ENCODE assay signal across 15 cellular contexts in the genomic region with DNA sequence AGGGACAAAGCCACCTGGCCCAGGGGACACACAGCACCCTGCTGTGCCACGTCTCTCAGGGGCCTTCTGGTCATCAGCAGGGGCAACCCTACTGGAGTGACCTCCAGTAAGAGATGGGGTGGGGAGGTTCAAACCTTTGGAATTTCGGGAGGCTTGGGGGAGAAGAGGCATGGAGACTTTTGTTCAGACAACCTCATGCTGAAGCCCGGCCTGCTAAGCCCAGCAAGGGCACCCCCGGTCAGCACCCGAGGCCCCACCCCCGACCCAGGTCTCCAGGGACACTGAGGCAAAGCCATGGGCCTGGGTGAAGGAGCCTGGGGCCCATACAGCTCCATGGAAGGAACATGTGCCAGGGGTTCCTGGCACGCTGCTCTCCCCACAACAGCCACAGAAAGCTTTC. TPM values are rescaled to one million over a fixed set of nuclear protein-coding genes. Genes with fewer than 3 reads are reported as not detected.
DNase-seq lines count a peak whose midpoint lies in the region; ATAC-seq and TF ChIP-seq lines count a peak whose summit lies in the region.
"Had no signal": no experiment of that assay in that cellular context is flagged by ENCODE, and none has a peak within 500 bp of the region (broad histone marks: within the 10 kb centered on the region; RNA-seq: fewer than 3 reads in every experiment).

No MANE protein-coding gene starts in this region.

- TF ChIP-seq POLR2A in body of pancreas (IDR thresholded peaks at IDR 0.05), result no peak

- H3K9me3 ChIP-seq in left ventricle myocardium inferior (replicated peaks), result no peaks in the 10 kb centered on the region
- H3K9me3 ChIP-seq in right atrium auricular region, result no peaks in the 10 kb centered on the region
- H3K9me3 ChIP-seq in body of pancreas, result no peaks in the 10 kb centered on the region
- H3K9me3 ChIP-seq: Caco-2 had no signal

- H3K4me3 ChIP-seq in left ventricle myocardium inferior (no peak overlapping the region), right atrium auricular region (no peak overlapping the region), body of pancreas (no peak overlapping the region)
- H3K4me3 ChIP-seq: GM23248 had no signal

- BruUV-seq in Calu3 (replicated peaks; lab: Mats Ljungman, UMichigan), result no TSS peak

- H3K4me1 ChIP-seq in left ventricle myocardium inferior, result peaks cover 21% of the 10 kb centered on the region
- H3K4me1 ChIP-seq in right atrium auricular region, result peaks cover 0 to 15% of the 10 kb centered on the region in 2 donors
- H3K4me1 ChIP-seq in body of pancreas, result no peaks in the 10 kb centered on the region
- H3K4me1 ChIP-seq: Caco-2 had no signal

- peak; percentile 3 for DNase-seq in left ventricle myocardium inferior
- no peak for DNase-seq in right atrium auricular region (ENCODE audit: low spot score)
- no peak for DNase-seq in body of pancreas
- DNase-seq in Calu3, result no peak
- DNase-seq in activated effector memory CD4-positive, alpha-beta T cell treated with Interleukin-2 at 50 U/mL for 16 hours, result no peak
- no peak for DNase-seq in activated CD4-positive, alpha-beta T cell treated with anti-CD3 and anti-CD28 coated beads for 1 hour
- DNase-seq: ACHN; Caco-2; CD8-positive, alpha-beta memory T cell; DMS53; GF-D8; GM23248 had no signal

- ATAC-seq in body of pancreas, result peak; percentile 13

- H3K4me1 Mint-ChIP-seq in Calu3 (ENCODE audit: low read depth, unreplicated experiment), result peaks cover 6% of the 10 kb centered on the region

- H3K4me3 Mint-ChIP-seq in Calu3 (ENCODE audit: low read depth, unreplicated experiment), result no peak overlapping the region
- H3K4me3 Mint-ChIP-seq: B cell; CD8-positive, alpha-beta memory T cell had no signal

- H3K36me3 Mint-ChIP-seq in Calu3 (ENCODE audit: insufficient read depth, unreplicated experiment), result peaks cover 66% of the 10 kb centered on the region

- CTCF ChIA-PET in Calu3 (lab: Charles Lee), result no interaction called here

- TF ChIP-seq CTCF in left ventricle myocardium inferior (IDR thresholded peaks at IDR 0.05; ENCODE audit: borderline replicate concordance) (no peak), right atrium auricular region (IDR thresholded peaks at IDR 0.05) (no peak), C4-2B (conservative IDR thresholded peaks at IDR 0.05) (no peak), body of pancreas (IDR thresholded peaks at IDR 0.05) (no peak), Calu3 (IDR thresholded peaks at IDR 0.05; ENCODE audit: unreplicated experiment) (no peak)

- H3K9me3 Mint-ChIP-seq in Calu3 (ENCODE audit: low read depth, unreplicated experiment), result peaks cover 3% of the 10 kb centered on the region
- H3K9me3 Mint-ChIP-seq: CD8-positive, alpha-beta memory T cell had no signal

- H3K27ac ChIP-seq in left ventricle myocardium inferior (replicated peaks), result no peak overlapping the region
- no peak overlapping the region for H3K27ac ChIP-seq in right atrium auricular region
- H3K27ac ChIP-seq in C4-2B, result peak overlapping the region; percentile 12; the same call in 1 of the 2 replicates
- H3K27ac ChIP-seq in body of pancreas, result no peak overlapping the region
- H3K27ac ChIP-seq: GM23248, KMS-11 had no signal

- H3K27me3 ChIP-seq in left ventricle myocardium inferior (ENCODE audit: low read depth) (no peaks in the 10 kb centered on the region), right atrium auricular region (no peaks in the 10 kb centered on the region), body of pancreas (no peaks in the 10 kb centered on the region)

- H3K27ac Mint-ChIP-seq in Calu3 (ENCODE audit: unreplicated experiment), result no peak overlapping the region
- H3K27ac Mint-ChIP-seq: B cell had no signal

- H3K36me3 ChIP-seq in left ventricle myocardium inferior, result peaks cover 28% of the 10 kb centered on the region
- peaks cover 16% of the 10 kb centered on the region for H3K36me3 ChIP-seq in right atrium auricular region
- peaks cover 0 to 10% of the 10 kb centered on the region in 2 donors for H3K36me3 ChIP-seq in body of pancreas (replicated peaks in 1 of 2; ENCODE audit: insufficient read depth in 1 of 2, low read depth in 2 of 2)

- no peaks in the 10 kb centered on the region for H3K27me3 Mint-ChIP-seq in Calu3 (ENCODE audit: unreplicated experiment)
- H3K27me3 Mint-ChIP-seq: B cell; CD8-positive, alpha-beta memory T cell had no signal

- 93 to 100% methylated on average over 1 to 7 of the region's 7 CpGs for WGBS in body of pancreas, 2 donors

- intact Hi-C loops in left ventricle myocardium inferior (cut with micrococcal nuclease), result no loop called here
- intact Hi-C loops in body of pancreas (cut with DNase I), result no loop called here
- intact Hi-C loops in Calu3 (cut with micrococcal nuclease; ENCODE audit: unreplicated experiment), result no loop called here

RNA-seq across cellular contexts. Expression of a gene that starts 23.3 kb away (rescaled TPM):
- total RNA-seq in left ventricle myocardium inferior (31.8 TPM), right atrium auricular region (10 to 100 TPM in 1 of 2 donors, 1 to 10 TPM in 1; 6.0 to 11.8 TPM), body of pancreas (10 to 100 TPM; 12.7 to 21.1 TPM), Calu3 (2022) (68.5 and 77.3 TPM in 2 replicates)

RNA-seq across cellular contexts. Expression of a gene that starts 43.3 kb away (rescaled TPM):
- total RNA-seq in left ventricle myocardium inferior (19.2 TPM), right atrium auricular region (10 to 100 TPM; 26.1 to 30.9 TPM), body of pancreas (10 to 100 TPM; 50.3 to 95.9 TPM), Calu3 (2022) (78.6 and 79.1 TPM in 2 replicates)
